Comparison of ENCODE assay signal across 20 cellular contexts in genomic region chr19:33501957-33502356, GRCh38.
"Had no signal": no experiment of that assay in that cellular context is flagged by ENCODE, and none has a peak within 500 bp of the region (broad histone marks: within the 10 kb centered on the region; RNA-seq: fewer than 3 reads in every experiment).

No MANE protein-coding gene starts in this region.

- H3K27me3 ChIP-seq: heart left ventricle, upper lobe of left lung had no signal

- DNase-seq: activated CD4-positive, alpha-beta memory T cell treated with anti-CD3 and anti-CD28 coated beads for 36 hours; activated CD4-positive, alpha-beta T cell treated with anti-CD3 and anti-CD28 coated beads for 1 hour; activated effector memory CD4-positive, alpha-beta T cell treated with Interleukin-2 at 50 U/mL for 16 hours; activated T-cell treated with anti-CD3 and anti-CD28 coated beads, Interleukin-2, amount 50 U/mL, for 24 hours; central memory CD4-positive, alpha-beta T cell; cortex of kidney; effector CD8-positive, alpha-beta T cell; left colon; naive thymus-derived CD4-positive, alpha-beta T cell; right cardiac atrium; stimulated activated naive CD8-positive, alpha-beta T cell treated with anti-CD3 and anti-CD28 coated beads, Interleukin-15, amount 100 ng/mL, for 72 hours; T-cell; T1000; upper lobe of left lung had no signal

- ATAC-seq: heart left ventricle; left colon; mucosa of descending colon; naive thymus-derived CD4-positive, alpha-beta T cell; right cardiac atrium; stimulated activated naive CD8-positive, alpha-beta T cell treated with anti-CD3 and anti-CD28 coated beads, Interleukin-15, amount 100 ng/mL, for 72 hours; T-cell had no signal

- FAIRE-seq: frontal cortex had no signal

- H3K27ac ChIP-seq: epithelial cell of prostate, heart left ventricle, upper lobe of left lung, VCaP had no signal

- H3K4me2 ChIP-seq: smooth muscle cell had no signal

- H3K4me1 ChIP-seq: upper lobe of left lung had no signal

- H3K4me3 ChIP-seq: heart left ventricle, mucosa of descending colon, smooth muscle cell, upper lobe of left lung had no signal

- H3K9me3 ChIP-seq: heart left ventricle, mucosa of descending colon, upper lobe of left lung had no signal
